In the genomic region with DNA sequence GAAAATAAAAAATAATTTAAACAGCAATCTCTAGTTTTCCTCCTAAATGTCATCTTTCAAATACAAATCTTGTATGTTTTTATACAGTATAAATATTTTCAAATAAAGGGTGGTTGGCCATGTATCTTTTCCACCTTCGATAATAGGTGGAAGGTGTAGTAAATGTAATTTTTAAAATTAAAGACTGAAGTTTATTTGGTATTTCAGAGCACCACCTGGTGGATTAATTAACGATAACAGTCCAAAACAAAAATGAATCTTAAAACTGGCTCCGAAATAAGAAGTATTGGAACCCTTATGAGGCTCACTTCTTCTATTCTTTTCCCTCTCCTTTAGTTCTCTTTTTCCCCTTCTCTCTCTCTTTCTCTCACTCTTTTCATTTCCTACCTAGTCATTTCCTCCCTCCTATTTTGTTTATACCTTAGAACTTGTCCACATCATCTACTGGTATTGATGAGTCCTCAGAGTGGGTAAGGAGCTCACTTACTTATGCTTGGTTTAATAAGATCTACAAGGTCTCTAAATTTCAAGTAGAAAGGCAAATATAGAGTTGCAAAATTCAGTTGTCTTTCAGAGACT, we compare ENCODE assay signal across 10 cellular contexts.
DNase-seq lines count a peak whose midpoint lies in the region; ATAC-seq, FAIRE-seq and TF ChIP-seq lines count a peak whose summit lies in the region.
"Had no signal": no experiment of that assay in that cellular context is flagged by ENCODE, and none has a peak within 500 bp of the region (broad histone marks: within the 10 kb centered on the region; RNA-seq: fewer than 3 reads in every experiment).

No MANE protein-coding gene starts in this region.

- TF ChIP-seq CTCF in endothelial cell of umbilical vein (IDR thresholded peaks at IDR 0.05; ENCODE audit: extremely low read depth in 1 of 2, insufficient read depth in 1 of 2, low read depth in 1 of 2, low read length in 2 of 2): peak; percentile 7 to 11
- TF ChIP-seq CTCF in thoracic aorta (IDR thresholded peaks at IDR 0.05): peak; percentile 9

- H3K36me3 Mint-ChIP-seq in activated T-cell treated with anti-CD3 and anti-CD28 coated beads, Interleukin-2, amount 50 U/mL, for 4 hours (ENCODE audit: insufficient read depth): no peaks in the 10 kb centered on the region
- H3K36me3 Mint-ChIP-seq in T-helper 17 cell (ENCODE audit: low read depth): peaks cover 5% of the 10 kb centered on the region
- H3K36me3 Mint-ChIP-seq: CD8-positive, alpha-beta memory T cell; naive B cell had no signal

- no peak overlapping the region for H3K4me3 ChIP-seq in endothelial cell of umbilical vein (replicated peaks in 1 of 3; ENCODE audit: insufficient read depth in 1 of 3, low read depth in 1 of 3, low read length in 3 of 3)
- no peak overlapping the region for H3K4me3 ChIP-seq in thoracic aorta

- no peaks in the 10 kb centered on the region for H3K9me1 ChIP-seq in endothelial cell of umbilical vein (replicated peaks; ENCODE audit: control insufficient read depth, extremely low read depth, insufficient read depth, low read length)

- H3K9me3 ChIP-seq in endothelial cell of umbilical vein (replicated peaks; ENCODE audit: control insufficient read depth, insufficient read depth, low read length) (no peaks in the 10 kb centered on the region), thoracic aorta (no peaks in the 10 kb centered on the region), T-helper 17 cell (ENCODE audit: control insufficient read depth, low read length, poor library complexity, severe bottlenecking) (no peaks in the 10 kb centered on the region)

- H4K20me1 ChIP-seq in endothelial cell of umbilical vein (replicated peaks; ENCODE audit: control insufficient read depth, extremely low read depth, insufficient read depth, low read length): no peaks in the 10 kb centered on the region

- H2AFZ ChIP-seq in endothelial cell of umbilical vein (ENCODE audit: low read depth, low read length): no peak overlapping the region

- ATAC-seq in thoracic aorta (ENCODE audit: insufficient number of reproducible peaks, low FRiP score, low read depth): no peak
- no peak for ATAC-seq in esophagus mucosa
- ATAC-seq in activated T-cell treated with anti-CD3 and anti-CD28 coated beads, Interleukin-2, amount 50 U/mL, for 4 hours: no peak
- no peak for ATAC-seq in T-helper 17 cell

- H3K9me3 Mint-ChIP-seq in activated T-cell treated with anti-CD3 and anti-CD28 coated beads, Interleukin-2, amount 50 U/mL, for 4 hours: no peaks in the 10 kb centered on the region
- H3K9me3 Mint-ChIP-seq: CD8-positive, alpha-beta memory T cell; naive B cell had no signal

- H3K36me3 ChIP-seq in endothelial cell of umbilical vein (ENCODE audit: control insufficient read depth in 2 of 2, extremely low read depth in 1 of 2, insufficient read depth in 2 of 2, low read length in 2 of 2) (no peaks in the 10 kb centered on the region), thoracic aorta (no peaks in the 10 kb centered on the region)

- DNase-seq in NOMO-1 treated with DMSO at 0.1 percent for 48 hours (lab: John Stamatoyannopoulos, UW; ENCODE audit: unreplicated experiment): peak; percentile 15
- DNase-seq in NOMO-1 treated with dmso at 0.1 percent for 144 hours (lab: John Stamatoyannopoulos, UW; ENCODE audit: unreplicated experiment): no peak
- DNase-seq in NCI-H69 (lab: John Stamatoyannopoulos, UW): peak; percentile 6
- peak; percentile 23 for DNase-seq in endothelial cell of umbilical vein (ENCODE audit: low read depth, low spot score)
- no peak for DNase-seq in thoracic aorta (ENCODE audit: low spot score)
- DNase-seq in activated T-cell treated with anti-CD3 and anti-CD28 coated beads, Interleukin-2, amount 50 U/mL, for 4 hours: no peak
- DNase-seq in T-helper 17 cell: no peak
- DNase-seq: naive B cell had no signal

- intact Hi-C loops in endothelial cell of umbilical vein (cut with micrococcal nuclease): loop anchor here (5.0 kb wide), 4 partner anchors 289 to 764 kb away; no protein-coding TSS in a partner anchor

- H3K27me3 ChIP-seq in endothelial cell of umbilical vein (ENCODE audit: control insufficient read depth in 2 of 2, insufficient read depth in 2 of 2, low read length in 2 of 2) (peaks cover 0 to 2% of the 10 kb centered on the region in 2 experiments), thoracic aorta (replicated peaks; ENCODE audit: insufficient read depth) (no peaks in the 10 kb centered on the region)

- peak; percentile 61 for FAIRE-seq in endothelial cell of umbilical vein (lab: Jason Lieb, UNC)

- no peak overlapping the region for H3K4me2 ChIP-seq in endothelial cell of umbilical vein (ENCODE audit: insufficient read depth, low read length)

- TF ChIP-seq POLR2A in endothelial cell of umbilical vein (IDR thresholded peaks at IDR 0.05; ENCODE audit: low read depth, low read length): no peak

- H3K4me3 Mint-ChIP-seq in activated T-cell treated with anti-CD3 and anti-CD28 coated beads, Interleukin-2, amount 50 U/mL, for 4 hours: no peak overlapping the region
- H3K4me3 Mint-ChIP-seq in T-helper 17 cell: no peak overlapping the region
- H3K4me3 Mint-ChIP-seq: CD8-positive, alpha-beta memory T cell; naive B cell had no signal

- H3K9ac ChIP-seq in endothelial cell of umbilical vein (replicated peaks; ENCODE audit: extremely low read depth, insufficient read depth, low read length): no peak overlapping the region

- no peaks in the 10 kb centered on the region for H3K4me1 Mint-ChIP-seq in activated T-cell treated with anti-CD3 and anti-CD28 coated beads, Interleukin-2, amount 50 U/mL, for 4 hours (ENCODE audit: low read depth)
- H3K4me1 Mint-ChIP-seq in T-helper 17 cell: peaks cover 2% of the 10 kb centered on the region
- H3K4me1 Mint-ChIP-seq: naive B cell had no signal

- POLR2A ChIA-PET in endothelial cell of umbilical vein (lab: Charles Lee): no interaction called here

- no peaks in the 10 kb centered on the region for H3K4me1 ChIP-seq in endothelial cell of umbilical vein (ENCODE audit: control insufficient read depth, extremely low read depth, insufficient read depth, low read length)
- H3K4me1 ChIP-seq in thoracic aorta (ENCODE audit: control insufficient read depth in 1 of 2, low read depth in 2 of 2): no peaks in the 10 kb centered on the region

- BruUV-seq in endothelial cell of umbilical vein (replicated peaks; lab: Mats Ljungman, UMichigan): no TSS peak

- H3K27ac ChIP-seq in endothelial cell of umbilical vein (ENCODE audit: insufficient read depth, low read depth, low read length) (no peak overlapping the region), thoracic aorta (no peak overlapping the region)

- CTCF ChIA-PET in endothelial cell of umbilical vein (lab: Charles Lee): interaction anchor here (0.6 to 1.8 kb wide), 9 partner anchors 9 to 1100 kb away, joined by 3 to 12 read pairs (median 4); no protein-coding TSS in a partner anchor

- dilution Hi-C loops in endothelial cell of umbilical vein (cut with MboI; ENCODE audit: extremely low pct_ligation_motif_present, low sequenced_read_pairs): no loop called here

- H3K27ac Mint-ChIP-seq in T-helper 17 cell: no peak overlapping the region
- H3K27ac Mint-ChIP-seq: CD8-positive, alpha-beta memory T cell; naive B cell had no signal

- no peaks in the 10 kb centered on the region for H3K79me2 ChIP-seq in endothelial cell of umbilical vein (ENCODE audit: control insufficient read depth, insufficient read depth, low read length)

- peaks cover 40% of the 10 kb centered on the region for H3K27me3 Mint-ChIP-seq in activated T-cell treated with anti-CD3 and anti-CD28 coated beads, Interleukin-2, amount 50 U/mL, for 4 hours (ENCODE audit: low read depth)
- H3K27me3 Mint-ChIP-seq in T-helper 17 cell: peaks cover 78% of the 10 kb centered on the region

TF ChIP-seq in endothelial cell of umbilical vein, 7 proteins besides CTCF, POLR2A, EP300 and RAD21:
- TF ChIP-seq POLR2AphosphoS5 (IDR thresholded peaks at IDR 0.05; ENCODE audit: insufficient read depth, low read depth, low read length) (no peak), GATA2 (IDR thresholded peaks at IDR 0.05; ENCODE audit: insufficient read depth, insufficient read length, low read depth, low read length) (no peak), FOS (IDR thresholded peaks at IDR 0.05; ENCODE audit: borderline replicate concordance, insufficient read depth, low read length) (no peak), EZH2 (IDR thresholded peaks at IDR 0.05; ENCODE audit: borderline replicate concordance, low read depth, low read length, severe bottlenecking) (no peak), MYC (IDR thresholded peaks at IDR 0.05; ENCODE audit: low read depth, low read length) (no peak), JUN (IDR thresholded peaks at IDR 0.05; ENCODE audit: borderline replicate concordance, insufficient read depth, insufficient read length, low read depth) (no peak)
- TF ChIP-seq, protein P1, sequence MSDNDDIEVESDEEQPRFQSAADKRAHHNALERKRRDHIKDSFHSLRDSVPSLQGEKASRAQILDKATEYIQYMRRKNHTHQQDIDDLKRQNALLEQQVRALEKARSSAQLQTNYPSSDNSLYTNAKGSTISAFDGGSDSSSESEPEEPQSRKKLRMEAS (IDR thresholded peaks at IDR 0.05; ENCODE audit: insufficient read depth, insufficient read length): no peak
TF ChIP-seq in endothelial cell of umbilical vein: peak in this region for 0.

Comparison
In these comparisons a context has a peak if more than half of its experiments do, and no peak if none do; other contexts are left out.
1. DNase-seq: peak in NOMO-1 treated with DMSO at 0.1 percent for 48 hours (single experiment), NCI-H69 (single experiment) and endothelial cell of umbilical vein (single experiment); none in NOMO-1 treated with dmso at 0.1 percent for 144 hours (single experiment), thoracic aorta (single experiment), activated T-cell treated with anti-CD3 and anti-CD28 coated beads, Interleukin-2, amount 50 U/mL, for 4 hours (single experiment) and T-helper 17 cell (0 of 3).